9 cellular contexts compared by ENCODE assay signal in the genomic region with DNA sequence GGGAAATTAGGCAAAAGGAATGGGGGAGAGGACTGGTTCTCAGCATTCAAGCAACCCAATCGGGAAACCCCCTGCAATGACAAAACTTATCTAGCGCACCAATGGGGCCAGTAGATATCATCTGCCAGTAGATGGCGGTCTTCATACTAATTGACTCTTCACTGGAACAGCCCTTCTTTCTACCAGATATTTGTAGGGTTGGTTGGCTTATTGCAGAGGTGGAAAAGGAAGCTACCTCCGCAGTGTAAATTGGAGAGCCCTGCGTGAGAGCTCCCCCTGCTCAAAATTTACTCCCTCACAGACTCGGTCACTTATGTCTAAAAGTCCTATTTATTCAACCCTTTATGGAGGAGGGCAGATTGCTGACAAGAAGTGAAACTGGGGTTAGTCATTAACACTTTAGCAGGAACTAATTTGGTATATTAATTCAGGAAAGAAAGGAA.
DNase-seq lines count a peak whose midpoint lies in the region; ATAC-seq and TF ChIP-seq lines count a peak whose summit lies in the region.
"Had no signal": no experiment of that assay in that cellular context is flagged by ENCODE, and none has a peak within 500 bp of the region (broad histone marks: within the 10 kb centered on the region; RNA-seq: fewer than 3 reads in every experiment).

No MANE protein-coding gene starts in this region.

- TF ChIP-seq EP300 in tibial nerve (IDR thresholded peaks at IDR 0.05) = peak in 1 of 2 donors; percentile 10

- no peaks in the 10 kb centered on the region for H3K4me1 ChIP-seq in tibial nerve

- no peaks in the 10 kb centered on the region for H3K9me3 ChIP-seq in tibial nerve
- H3K9me3 ChIP-seq: BLaER1 had no signal

- no peaks in the 10 kb centered on the region for H3K36me3 ChIP-seq in tibial nerve
- H3K36me3 ChIP-seq: BLaER1 had no signal

- H3K4me3 Mint-ChIP-seq in activated CD4-positive, alpha-beta T cell treated with anti-CD3 and anti-CD28 coated beads, Interleukin-2, amount 10 ng/mL, durations not matched to agents 24 days and 14 days = peak overlapping the region; percentile 47
- peak overlapping the region in 5 of 8 donors; percentile 16 to 75 (median 45) for H3K4me3 Mint-ChIP-seq in naive B cell

- H3K4me3 ChIP-seq in tibial nerve = no peak overlapping the region
- H3K4me3 ChIP-seq: BLaER1 had no signal

- H3K4me1 Mint-ChIP-seq in activated CD4-positive, alpha-beta T cell treated with anti-CD3 and anti-CD28 coated beads, Interleukin-2, amount 10 ng/mL, durations not matched to agents 24 days and 14 days = peaks cover 42% of the 10 kb centered on the region
- peaks cover 9 to 25% (median 17%) of the 10 kb centered on the region in 3 donors for H3K4me1 Mint-ChIP-seq in naive B cell

- H3K27ac Mint-ChIP-seq in activated CD4-positive, alpha-beta T cell treated with anti-CD3 and anti-CD28 coated beads, Interleukin-2, amount 10 ng/mL, durations not matched to agents 24 days and 14 days = peak overlapping the region; percentile 83
- H3K27ac Mint-ChIP-seq in naive B cell = peak overlapping the region; percentile 42 to 94 (median 72)

- DNase-seq in NCI-H2107 treated with DMSO at 0.1 percent for 48 hours (lab: John Stamatoyannopoulos, UW; ENCODE audit: unreplicated experiment) = peak; percentile 28
- DNase-seq in NCI-H2107 (lab: John Stamatoyannopoulos, UW) = no peak
- DNase-seq in NAMALWA (ENCODE audit: low spot score) = peak; percentile 85
- peak; percentile 93 for DNase-seq in activated CD4-positive, alpha-beta T cell treated with anti-CD3 and anti-CD28 coated beads, Interleukin-2, amount 10 ng/mL, durations not matched to agents 24 days and 14 days
- DNase-seq in effector CD4-positive, alpha-beta T cell = peak; percentile 69
- peak; percentile 82 for DNase-seq in naive B cell
- DNase-seq in tibial nerve (ENCODE audit: low spot score in 2 of 2) = peak in 1 of 2 donors; percentile 74

- 39 to 40% methylated on average over 6 of the region's 6 CpGs for WGBS in tibial nerve, 2 donors

- H3K27me3 Mint-ChIP-seq in activated CD4-positive, alpha-beta T cell treated with anti-CD3 and anti-CD28 coated beads, Interleukin-2, amount 10 ng/mL, durations not matched to agents 24 days and 14 days = peaks cover 2% of the 10 kb centered on the region
- peaks cover 0 to 15% (median 6%) of the 10 kb centered on the region in 3 donors for H3K27me3 Mint-ChIP-seq in naive B cell

- ATAC-seq in HG02623 (IDR thresholded peaks at IDR 0.05; ENCODE audit: unreplicated experiment) (peak; percentile 76), naive B cell (ENCODE audit: low read depth in 2 of 2) (peak; percentile 99)

- intact Hi-C loops in activated CD4-positive, alpha-beta T cell treated with anti-CD3 and anti-CD28 coated beads, Interleukin-2, amount 10 ng/mL, durations not matched to agents 24 days and 14 days (cut with micrococcal nuclease) = loop anchor here (1.0 to 5.0 kb wide), 9 partner anchors 29 to 223 kb away; partner anchors contain the start of gene CCND2

- TF ChIP-seq POLR2A in tibial nerve (IDR thresholded peaks at IDR 0.05) = no peak

- no peak overlapping the region for H3K27ac ChIP-seq in tibial nerve
- H3K27ac ChIP-seq: BLaER1 had no signal

- H3K27me3 ChIP-seq in tibial nerve = no peaks in the 10 kb centered on the region
- H3K27me3 ChIP-seq: BLaER1 had no signal

- peak; percentile 36 to 67 (median 51) for TF ChIP-seq CTCF in tibial nerve (IDR thresholded peaks at IDR 0.05)

- H3K36me3 Mint-ChIP-seq in activated CD4-positive, alpha-beta T cell treated with anti-CD3 and anti-CD28 coated beads, Interleukin-2, amount 10 ng/mL, durations not matched to agents 24 days and 14 days (ENCODE audit: low read depth) = no peaks in the 10 kb centered on the region
- no peaks in the 10 kb centered on the region for H3K36me3 Mint-ChIP-seq in naive B cell

- H3K9me3 Mint-ChIP-seq in activated CD4-positive, alpha-beta T cell treated with anti-CD3 and anti-CD28 coated beads, Interleukin-2, amount 10 ng/mL, durations not matched to agents 24 days and 14 days = no peaks in the 10 kb centered on the region
- H3K9me3 Mint-ChIP-seq in naive B cell = peaks cover 0 to 2% (median 0%) of the 10 kb centered on the region in 7 donors
